ENCODE assay signal across 17 cellular contexts in the genomic region with DNA sequence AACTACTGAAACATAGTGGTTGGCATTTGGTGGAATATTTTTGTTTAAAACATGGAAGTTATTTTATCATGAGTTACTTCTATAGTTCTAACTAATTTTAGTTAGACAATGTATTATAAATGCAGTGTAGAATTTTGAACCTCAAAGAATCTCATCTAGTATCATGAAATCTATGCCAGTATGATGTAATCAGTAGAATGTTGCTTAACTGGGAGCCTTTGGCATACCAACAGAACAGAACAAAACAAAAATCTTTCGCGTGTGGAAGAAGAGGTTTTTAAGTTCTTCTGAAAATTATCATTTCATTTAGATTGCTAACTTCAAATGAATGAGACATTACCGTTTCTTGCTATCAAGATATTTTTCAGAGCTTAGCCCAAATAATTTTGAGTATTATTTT. TPM values are rescaled to one million over a fixed set of nuclear protein-coding genes. Genes with fewer than 3 reads are reported as not detected.
DNase-seq lines count a peak whose midpoint lies in the region; ATAC-seq and TF ChIP-seq lines count a peak whose summit lies in the region.
"Had no signal": no experiment of that assay in that cellular context is flagged by ENCODE, and none has a peak within 500 bp of the region (broad histone marks: within the 10 kb centered on the region; RNA-seq: fewer than 3 reads in every experiment).

No MANE protein-coding gene starts in this region.

- peak; percentile 77 to 87 (median 82) for ATAC-seq in right lobe of liver
- no peak for ATAC-seq in HG03378 (IDR thresholded peaks at IDR 0.05; ENCODE audit: unreplicated experiment)
- ATAC-seq in GM21576 (IDR thresholded peaks at IDR 0.05; ENCODE audit: unreplicated experiment), result no peak

- no peaks in the 10 kb centered on the region for H3K9me3 ChIP-seq in A673 (ENCODE audit: low read depth, low read length, poor library complexity, severe bottlenecking)
- no peaks in the 10 kb centered on the region for H3K9me3 ChIP-seq in right lobe of liver
- H3K9me3 ChIP-seq: breast epithelium, stomach had no signal

- no peak for TF ChIP-seq POLR2A in right lobe of liver (IDR thresholded peaks at IDR 0.05)

- TF ChIP-seq CTCF in A673 (conservative IDR thresholded peaks at IDR 0.05; ENCODE audit: low read depth, low read length), result no peak
- no peak for TF ChIP-seq CTCF in HL-60 (IDR thresholded peaks at IDR 0.05; ENCODE audit: insufficient read depth, low read length)
- TF ChIP-seq CTCF in choroid plexus epithelial cell (conservative IDR thresholded peaks at IDR 0.05; ENCODE audit: low read depth, low read length), result no peak
- no peak for TF ChIP-seq CTCF in right lobe of liver (IDR thresholded peaks at IDR 0.05)

- intact Hi-C loops in A673 (cut with micrococcal nuclease; ENCODE audit: unreplicated experiment), result no loop called here
- intact Hi-C loops in right lobe of liver (cut with DNase I), result no loop called here

- H3K27me3 ChIP-seq in A673 (replicated peaks; ENCODE audit: insufficient read depth, low read depth, low read length, poor library complexity) (no peaks in the 10 kb centered on the region), HL-60 (ENCODE audit: insufficient read depth, poor library complexity, severe bottlenecking) (no peaks in the 10 kb centered on the region), right lobe of liver (no peaks in the 10 kb centered on the region)
- H3K27me3 ChIP-seq: breast epithelium, stomach had no signal

- DNase-seq in A673 (ENCODE audit: low spot score), result no peak
- DNase-seq in HL-60 (ENCODE audit: low read depth in 1 of 2, low spot score in 1 of 2), result peak in 1 of 2 experiments; percentile 18
- DNase-seq in choroid plexus epithelial cell (ENCODE audit: low read depth), result peak; percentile 64
- DNase-seq in right lobe of liver, result no peak
- no peak for DNase-seq in HPDE6-E6E7 (ENCODE audit: extremely low spot score)
- no peak for DNase-seq in NCI-H2081 treated with DMSO at 0.1 percent for 48 hours (lab: John Stamatoyannopoulos, UW)
- DNase-seq: activated CD4-positive, alpha-beta T cell treated with anti-CD3 and anti-CD28 coated beads, Interleukin-2, amount 10 ng/mL, durations not matched to agents 24 days and 14 days; activated naive CD8-positive, alpha-beta T cell treated with anti-CD3 and anti-CD28 coated beads for 36 hours; activated T-cell treated with anti-CD3 and anti-CD28 coated beads, Interleukin-2, amount 50 U/mL, for 24 hours; NCI-H1930; NCI-H524 treated with DMSO at 0.1 percent for 48 hours; OCI-M1; retina; stomach had no signal

- H3K4me1 ChIP-seq in A673 (ENCODE audit: insufficient read depth, low read length, poor library complexity, severe bottlenecking), result peaks cover 11% of the 10 kb centered on the region
- H3K4me1 ChIP-seq in right lobe of liver, result peaks cover 0 to 9% (median 3%) of the 10 kb centered on the region in 4 donors
- H3K4me1 ChIP-seq: breast epithelium had no signal

- POLR2A ChIA-PET in A673 (lab: Charles Lee; ENCODE audit: low non-redundant PET), result no interaction called here

- CTCF ChIA-PET in A673 (lab: Charles Lee), result no interaction called here

- H3K27ac ChIP-seq in A673 (ENCODE audit: low read depth, low read length, poor library complexity, severe bottlenecking) (peak overlapping the region; percentile 4), HL-60 (replicated peaks) (peak overlapping the region; percentile 24), right lobe of liver (peak overlapping the region in 2 of 3 donors; percentile 26 to 48)
- H3K27ac ChIP-seq: breast epithelium, stomach had no signal

- H3K4me3 ChIP-seq in A673 (ENCODE audit: low read depth, low read length, poor library complexity, severe bottlenecking), result no peak overlapping the region
- H3K4me3 ChIP-seq in HL-60 (replicated peaks; ENCODE audit: insufficient read depth, low read length), result no peak overlapping the region
- no peak overlapping the region for H3K4me3 ChIP-seq in choroid plexus epithelial cell (ENCODE audit: low read depth, low read length)
- H3K4me3 ChIP-seq in right lobe of liver, result peak overlapping the region in 1 of 3 donors; percentile 17
- H3K4me3 ChIP-seq: breast epithelium, stomach had no signal

- no TSS peak for BruUV-seq in A673 (replicated peaks; lab: Mats Ljungman, UMichigan)

- 23% methylated on average over 3 of the region's 3 CpGs for WGBS in right lobe of liver (ENCODE audit: insufficient coverage, low coverage, low lambda C conversion rate, missing lambda C conversion rate)

- H3K36me3 ChIP-seq in A673 (ENCODE audit: insufficient read depth, low read length, poor library complexity, severe bottlenecking), result no peaks in the 10 kb centered on the region
- H3K36me3 ChIP-seq in right lobe of liver, result peaks cover 0 to 9% (median under 1%) of the 10 kb centered on the region in 4 donors
- H3K36me3 ChIP-seq: breast epithelium had no signal

RNA-seq across cellular contexts. Expression of a gene that starts 29.7 kb away (rescaled TPM):
- 64.0 and 70.7 TPM in 2 replicates for total RNA-seq in A673 (2021)
- 10 to 100 TPM; 56.7 to 70.0 (median 62.3) TPM for total RNA-seq in right lobe of liver

Comparison
In these comparisons a context has a peak if more than half of its experiments do, and no peak if none do; other contexts are left out.
1. ATAC-seq: peak in right lobe of liver (4 of 4); none in HG03378 (single experiment) and GM21576 (single experiment).
2. Peak in every context shown above with its lines, with median percentiles within 50 percentile points of each other: H3K27ac ChIP-seq.